In genomic region chr4:119663160-119663788, GRCh38 we compare ENCODE assay signal across 12 cellular contexts. TPM values are rescaled to one million over a fixed set of nuclear protein-coding genes. Genes with fewer than 3 reads are reported as not detected.
DNase-seq lines count a peak whose midpoint lies in the region; ATAC-seq and TF ChIP-seq lines count a peak whose summit lies in the region.
"Had no signal": no experiment of that assay in that cellular context is flagged by ENCODE, and none has a peak within 500 bp of the region (broad histone marks: within the 10 kb centered on the region; RNA-seq: fewer than 3 reads in every experiment).

No MANE protein-coding gene starts in this region.

- H3K79me2 ChIP-seq in neural progenitor cell (ENCODE audit: low read depth): no peaks in the 10 kb centered on the region

- H3K9me3 ChIP-seq in neural progenitor cell (ENCODE audit: low read depth): no peaks in the 10 kb centered on the region

- no peaks in the 10 kb centered on the region for H3K27me3 Mint-ChIP-seq in neural progenitor cell (ENCODE audit: insufficient read depth, low read depth)

- intact Hi-C loops in lower leg skin (cut with DNase I; ENCODE audit: low total_unique reads): no loop called here

- TF ChIP-seq POLR2A in lower leg skin (IDR thresholded peaks at IDR 0.05): no peak

- no peak overlapping the region for H3K9ac ChIP-seq in neural progenitor cell

- H2AFZ ChIP-seq in neural progenitor cell (replicated peaks): peak overlapping the region; percentile 46

- H3K27me3 ChIP-seq in neural progenitor cell: no peaks in the 10 kb centered on the region

- H3K9me3 Mint-ChIP-seq in neural progenitor cell: no peaks in the 10 kb centered on the region

- H3K27ac Mint-ChIP-seq in neural progenitor cell: no peak overlapping the region

- H3K36me3 Mint-ChIP-seq in neural progenitor cell: no peaks in the 10 kb centered on the region

- H3K4me1 ChIP-seq in neural progenitor cell: peaks cover 17% of the 10 kb centered on the region

- H4K20me1 ChIP-seq in neural progenitor cell (ENCODE audit: low read depth): no peaks in the 10 kb centered on the region

- no peak overlapping the region for H3K27ac ChIP-seq in neural progenitor cell

- ATAC-seq in GM18873 (IDR thresholded peaks at IDR 0.05; ENCODE audit: low FRiP score, unreplicated experiment): peak; percentile 46
- ATAC-seq in HG02885 (IDR thresholded peaks at IDR 0.05; ENCODE audit: poor library complexity, unreplicated experiment): peak; percentile 66
- ATAC-seq: esophagus mucosa had no signal

- peak overlapping the region; percentile 23 for H3K4me3 ChIP-seq in choroid plexus epithelial cell (ENCODE audit: low read depth, low read length)
- H3K4me3 ChIP-seq in neural progenitor cell: no peak overlapping the region
- H3K4me3 ChIP-seq in lower leg skin (ENCODE audit: low read depth, poor library complexity, severe bottlenecking): no peak overlapping the region

- TF ChIP-seq CTCF in choroid plexus epithelial cell (conservative IDR thresholded peaks at IDR 0.05; ENCODE audit: low read depth, low read length) (no peak), neural progenitor cell (IDR thresholded peaks at IDR 0.05) (no peak), lower leg skin (IDR thresholded peaks at IDR 0.05) (no peak)

- no peak overlapping the region for H3K4me3 Mint-ChIP-seq in neural progenitor cell

- no peaks in the 10 kb centered on the region for H3K36me3 ChIP-seq in neural progenitor cell

- DNase-seq in choroid plexus epithelial cell (ENCODE audit: low read depth) (peak; percentile 20), neural progenitor cell (ENCODE audit: low spot score) (no peak), lower leg skin (ENCODE audit: low spot score in 2 of 2) (no peak), mesenteric fat pad (ENCODE audit: low spot score) (no peak), GF-D8 (lab: John Stamatoyannopoulos, UW) (no peak)
- no peak for DNase-seq in stimulated activated CD4-positive, alpha-beta T cell treated with anti-CD3 and anti-CD28 coated beads, Interleukin-2, amount 100 ng/mL, for 48 hours
- DNase-seq: NCI-H524, retina, T-helper 1 cell had no signal

- peaks cover 9% of the 10 kb centered on the region for H3F3A ChIP-seq in neural progenitor cell (ENCODE audit: low read depth)

- WGBS in lower leg skin, 2 donors: 40 to 48% methylated on average over 1 of the region's 1 CpG

- H3K4me1 Mint-ChIP-seq in neural progenitor cell: peaks cover 6% of the 10 kb centered on the region

- no peak overlapping the region for H3K4me2 ChIP-seq in neural progenitor cell

RNA-seq across cellular contexts. Expression of gene PDE5A, which starts 34.7 kb away (rescaled TPM):
- total RNA-seq in neural progenitor cell (ENCODE audit: low replicate concordance): 20.4 and 32.4 TPM in 2 replicates
- total RNA-seq in lower leg skin: 10 to 100 TPM in 3 of 4 donors, 1 to 10 TPM in 1; 5.7 to 12.2 (median 11.8) TPM
- 8.3 TPM for total RNA-seq in mesenteric fat pad
